In genomic region chr1:8040586-8040985, GRCh38 we compare ENCODE assay signal across 10 cellular contexts. TPM values are rescaled to one million over a fixed set of nuclear protein-coding genes. Genes with fewer than 3 reads are reported as not detected.
DNase-seq lines count a peak whose midpoint lies in the region; ATAC-seq and TF ChIP-seq lines count a peak whose summit lies in the region.
"Had no signal": no experiment of that assay in that cellular context is flagged by ENCODE, and none has a peak within 500 bp of the region (broad histone marks: within the 10 kb centered on the region; RNA-seq: fewer than 3 reads in every experiment).

No MANE protein-coding gene starts in this region.

- TF ChIP-seq CTCF in AG09319 (IDR thresholded peaks at IDR 0.05; ENCODE audit: low read depth, low read length) (no peak), cardiac fibroblast (IDR thresholded peaks at IDR 0.05; ENCODE audit: low read depth, low read length) (no peak), mesothelial cell of epicardium (IDR thresholded peaks at IDR 0.05; ENCODE audit: unreplicated experiment) (no peak)

- H3K4me3 ChIP-seq in cardiac fibroblast (replicated peaks in 1 of 2; ENCODE audit: low read depth in 2 of 2, low read length in 2 of 2), result no peak overlapping the region
- H3K4me3 ChIP-seq: skin epidermis had no signal

- H3K4me1 Mint-ChIP-seq in mesothelial cell of epicardium, result no peaks in the 10 kb centered on the region
- no peaks in the 10 kb centered on the region for H3K4me1 Mint-ChIP-seq in natural killer cell treated with Interleukin-12 subunit alpha and Interleukin-12 subunit beta and Interleukin-15 and Interleukin-18, amount 100 ng/mL, for 72 hours (ENCODE audit: low read depth in 2 of 2)

- ATAC-seq in GM21786 (IDR thresholded peaks at IDR 0.05; ENCODE audit: unreplicated experiment) (no peak), GM21447 (IDR thresholded peaks at IDR 0.05; ENCODE audit: unreplicated experiment) (no peak)
- no peak for ATAC-seq in natural killer cell treated with Interleukin-12 subunit alpha and Interleukin-12 subunit beta and Interleukin-15 and Interleukin-18, amount 100 ng/mL, for 72 hours

- H3K36me3 Mint-ChIP-seq in mesothelial cell of epicardium, result peaks cover 12% of the 10 kb centered on the region
- H3K36me3 Mint-ChIP-seq in natural killer cell treated with Interleukin-12 subunit alpha and Interleukin-12 subunit beta and Interleukin-15 and Interleukin-18, amount 100 ng/mL, for 72 hours, result peaks cover 7% of the 10 kb centered on the region

- H3K27ac Mint-ChIP-seq in mesothelial cell of epicardium, result peak overlapping the region; percentile 78
- no peak overlapping the region for H3K27ac Mint-ChIP-seq in natural killer cell treated with Interleukin-12 subunit alpha and Interleukin-12 subunit beta and Interleukin-15 and Interleukin-18, amount 100 ng/mL, for 72 hours
- H3K27ac Mint-ChIP-seq: activated naive CD4-positive, alpha-beta T cell treated with anti-CD3 and anti-CD28 coated beads for 36 hours had no signal

- H3K27me3 Mint-ChIP-seq in mesothelial cell of epicardium (ENCODE audit: low read depth), result no peaks in the 10 kb centered on the region
- H3K27me3 Mint-ChIP-seq in natural killer cell treated with Interleukin-12 subunit alpha and Interleukin-12 subunit beta and Interleukin-15 and Interleukin-18, amount 100 ng/mL, for 72 hours, result peaks cover 10 to 21% of the 10 kb centered on the region in 2 donors

- H3K4me3 Mint-ChIP-seq in mesothelial cell of epicardium, result no peak overlapping the region
- no peak overlapping the region for H3K4me3 Mint-ChIP-seq in natural killer cell treated with Interleukin-12 subunit alpha and Interleukin-12 subunit beta and Interleukin-15 and Interleukin-18, amount 100 ng/mL, for 72 hours
- H3K4me3 Mint-ChIP-seq: activated naive CD4-positive, alpha-beta T cell treated with anti-CD3 and anti-CD28 coated beads for 36 hours had no signal

- peak; percentile 88 for DNase-seq in AG09319 (ENCODE audit: extremely low read depth, low read depth)
- DNase-seq in NCI-H128 (lab: John Stamatoyannopoulos, UW; ENCODE audit: unreplicated experiment), result peak; percentile 28
- DNase-seq in cardiac fibroblast (ENCODE audit: low read depth in 2 of 2), result peak; percentile 98 to 99
- no peak for DNase-seq in mesothelial cell of epicardium (ENCODE audit: low spot score in 2 of 2, unreplicated experiment in 2 of 2)
- no peak for DNase-seq in natural killer cell treated with Interleukin-12 subunit alpha and Interleukin-12 subunit beta and Interleukin-15 and Interleukin-18, amount 100 ng/mL, for 72 hours (ENCODE audit: low spot score)
- DNase-seq in Kasumi-1 (lab: John Stamatoyannopoulos, UW), result no peak
- DNase-seq: activated naive CD4-positive, alpha-beta T cell treated with anti-CD3 and anti-CD28 coated beads for 36 hours had no signal

- H3K9me3 Mint-ChIP-seq in mesothelial cell of epicardium, result peaks cover 25% of the 10 kb centered on the region
- H3K9me3 Mint-ChIP-seq in natural killer cell treated with Interleukin-12 subunit alpha and Interleukin-12 subunit beta and Interleukin-15 and Interleukin-18, amount 100 ng/mL, for 72 hours, result no peaks in the 10 kb centered on the region

RNA-seq across cellular contexts. Expression of gene ERRFI1, which starts 14.5 kb away (rescaled TPM):
- 124 to 134 TPM (median 130 TPM) in 3 replicates for total RNA-seq in mesothelial cell of epicardium
- total RNA-seq in natural killer cell treated with Interleukin-12 subunit alpha and Interleukin-12 subunit beta and Interleukin-15 and Interleukin-18, amount 100 ng/mL, for 72 hours, result 1 to 10 TPM; 3.5 to 6.3 TPM

Comparison
In these comparisons a context has a peak if more than half of its experiments do, and no peak if none do; other contexts are left out.
1. DNase-seq: peak in AG09319 (single experiment), NCI-H128 (single experiment) and cardiac fibroblast (2 of 2); none in mesothelial cell of epicardium (0 of 2), natural killer cell treated with Interleukin-12 subunit alpha and Interleukin-12 subunit beta and Interleukin-15 and Interleukin-18, amount 100 ng/mL, for 72 hours (single experiment) and Kasumi-1 (0 of 2).
2. RNA of gene ERRFI1, which starts 14.5 kb away (total RNA-seq): 124 to 134 TPM in mesothelial cell of epicardium; 3.5 to 6.3 TPM in natural killer cell treated with Interleukin-12 subunit alpha and Interleukin-12 subunit beta and Interleukin-15 and Interleukin-18, amount 100 ng/mL, for 72 hours; every median in the first group is over 10 times any median in the second.